8 cellular contexts compared by ENCODE assay signal in the genomic region with DNA sequence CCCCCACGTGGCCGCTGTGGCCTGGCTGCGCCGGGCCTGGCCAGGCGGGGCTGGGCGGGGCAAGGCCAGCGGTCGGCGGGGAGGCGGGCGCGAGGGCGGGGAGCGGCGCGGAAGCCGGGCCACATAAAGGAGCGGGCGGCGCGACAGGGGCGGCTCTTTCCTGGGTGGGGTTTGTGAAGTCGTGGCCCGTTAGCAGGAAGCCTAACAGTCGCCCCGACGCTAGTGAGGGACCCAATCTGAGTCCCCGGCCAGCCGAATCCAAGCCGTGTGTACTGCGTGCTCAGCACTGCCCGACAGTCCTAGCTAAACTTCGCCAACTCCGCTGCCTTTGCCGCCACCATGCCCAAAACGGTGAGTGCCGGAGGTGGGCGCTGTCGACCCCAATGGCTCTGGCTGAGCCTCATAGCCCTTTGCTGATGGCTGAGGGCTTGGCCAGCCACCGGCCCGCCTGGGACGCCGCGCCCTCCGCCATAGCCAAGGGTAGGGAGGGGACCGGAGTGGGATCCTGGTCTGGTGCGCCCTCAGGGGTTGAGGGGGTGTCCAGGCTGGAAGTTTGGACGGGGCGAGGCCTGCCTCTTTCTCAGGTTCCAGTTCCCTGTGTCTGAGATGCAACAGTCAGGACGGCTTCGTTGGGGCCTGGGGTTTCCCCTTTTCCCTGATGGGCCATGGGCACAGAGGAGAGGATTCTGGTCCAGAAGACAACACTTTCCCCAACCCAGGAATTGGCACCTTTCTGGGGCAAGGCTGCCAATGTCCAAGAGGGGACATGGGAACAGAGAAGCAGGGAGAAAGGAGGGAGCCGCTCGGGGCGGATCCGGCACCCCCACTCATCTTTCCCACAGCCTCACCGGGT. TPM values are rescaled to one million over a fixed set of nuclear protein-coding genes. Genes with fewer than 3 reads are reported as not detected.
DNase-seq lines count a peak whose midpoint lies in the region; ATAC-seq and TF ChIP-seq lines count a peak whose summit lies in the region.

A gene (plus strand): TSS at position 152 of the 853 bp plus-strand sequence. CDS start 188 bp downstream, at position 340.

- peaks cover 33% of the 10 kb centered on the region for H3K36me3 Mint-ChIP-seq in T-cell

- H3K4me1 ChIP-seq in adrenal gland (replicated peaks in 1 of 2) (peaks cover 0 to 32% of the 10 kb centered on the region in 2 donors), right cardiac atrium (ENCODE audit: control insufficient read depth, insufficient read depth, low read length) (peaks cover 2% of the 10 kb centered on the region)

- ATAC-seq in GM19438 (IDR thresholded peaks at IDR 0.05; ENCODE audit: low read depth, unreplicated experiment) (peak; percentile 80), HG03565 (IDR thresholded peaks at IDR 0.05; ENCODE audit: unreplicated experiment) (peak; percentile 55), T-cell (replicated peaks in 1 of 4) (peak; percentile 84 to 87 (median 86)), right cardiac atrium (peak; percentile 90 to 96), sciatic nerve (peak; percentile 91)

- TF ChIP-seq POLR2A in adrenal gland (IDR thresholded peaks at IDR 0.05) = peak; percentile 56 to 71

- peaks cover 4% of the 10 kb centered on the region for H3K27me3 ChIP-seq in adrenal gland
- no peaks in the 10 kb centered on the region for H3K27me3 ChIP-seq in right cardiac atrium (ENCODE audit: control insufficient read depth, insufficient read depth)
- peaks cover 23% of the 10 kb centered on the region for H3K27me3 ChIP-seq in WERI-Rb-1 (ENCODE audit: insufficient read depth, low read depth, severe bottlenecking)

- CTCF ChIA-PET in T-cell (lab: Charles Lee) = interaction anchor here in 1 of 2 donors (0.6 to 1.3 kb wide), 4 partner anchors 27 to 83 kb away, joined by 3 to 6 read pairs (median 4); no protein-coding TSS in a partner anchor

- H3K27ac ChIP-seq in C4-2B (peak within 1 kb of the TSS; percentile 69), adrenal gland (peak within 1 kb of the TSS; percentile 30 to 96 (median 88)), right cardiac atrium (ENCODE audit: low read length) (peak within 1 kb of the TSS; percentile 78), WERI-Rb-1 (no peak within 1 kb of the TSS)

- TF ChIP-seq CTCF in C4-2B (conservative IDR thresholded peaks at IDR 0.05) (no peak), adrenal gland (IDR thresholded peaks at IDR 0.05) (no peak), WERI-Rb-1 (IDR thresholded peaks at IDR 0.05; ENCODE audit: low read depth, low read length) (no peak)

- H3K4me1 Mint-ChIP-seq in T-cell = peaks cover 37 to 55% (median 49%) of the 10 kb centered on the region in 3 donors

- peaks cover 0 to 5% of the 10 kb centered on the region in 2 donors for H3K27me3 Mint-ChIP-seq in T-cell

- peak within 1 kb of the TSS; percentile 95 to 97 for H3K27ac Mint-ChIP-seq in T-cell

- H3K9me3 ChIP-seq in adrenal gland (replicated peaks in 1 of 3) = no peaks in the 10 kb centered on the region
- H3K9me3 ChIP-seq in right cardiac atrium (ENCODE audit: control insufficient read depth, low read length) = no peaks in the 10 kb centered on the region
- no peaks in the 10 kb centered on the region for H3K9me3 ChIP-seq in WERI-Rb-1 (ENCODE audit: severe bottlenecking)

- H3K9me3 Mint-ChIP-seq in T-cell = no peaks in the 10 kb centered on the region

- peak within 1 kb of the TSS; percentile 90 to 93 (median 93) for H3K4me3 Mint-ChIP-seq in T-cell

- 4 to 49% (median 35%) methylated on average over 5 to 56 of the region's 56 CpGs for WGBS in adrenal gland, 4 donors
- under 1% methylated on average over 56 of the region's 56 CpGs for WGBS in right cardiac atrium

- POLR2A ChIA-PET in T-cell (lab: Charles Lee) = interaction anchor here in 1 of 2 donors (0.6 kb wide), 1 partner anchor 71 kb away, joined by 7 read pairs; no protein-coding TSS in a partner anchor

- H3K36me3 ChIP-seq in adrenal gland (replicated peaks in 1 of 2) (no peaks in the 10 kb centered on the region), WERI-Rb-1 (no peaks in the 10 kb centered on the region)

- DNase-seq in T-cell = peak; percentile 39 to 77 (median 64)
- peak; percentile 65 to 81 (median 74) for DNase-seq in adrenal gland
- DNase-seq in right cardiac atrium = peak; percentile 86 to 93 (median 93)
- peak; percentile 87 for DNase-seq in sciatic nerve (ENCODE audit: low spot score)
- no peak for DNase-seq in WERI-Rb-1

- H3K4me3 ChIP-seq in adrenal gland = peak within 1 kb of the TSS in 3 of 4 donors; percentile 25 to 78 (median 37)
- peak within 1 kb of the TSS; percentile 54 for H3K4me3 ChIP-seq in right cardiac atrium (ENCODE audit: low read length)
- H3K4me3 ChIP-seq in WERI-Rb-1 (ENCODE audit: low read depth, low read length) = no peak within 1 kb of the TSS

- intact Hi-C loops in adrenal gland (cut with DNase I) = no loop called here
- intact Hi-C loops in right cardiac atrium (cut with DNase I) = loop anchor here in 3 of 4 donors (5.0 to 10.0 kb wide), 3 partner anchors 35 to 73 kb away; no protein-coding TSS in a partner anchor
- intact Hi-C loops in sciatic nerve (cut with DNase I) = no loop called here

RNA-seq across cellular contexts. Expression of the gene that starts here (rescaled TPM):
- total RNA-seq in T-cell (100 to 1,000 TPM; 324 to 383 (median 348) TPM), adrenal gland (100 to 1,000 TPM; 119 to 244 (median 193) TPM), right cardiac atrium (100 to 1,000 TPM; 111 to 201 (median 120) TPM), sciatic nerve (325 TPM)
- polyA plus RNA-seq in adrenal gland (100 to 1,000 TPM in 2 of 3 donors, 10 to 100 TPM in 1; 81.7 to 197 (median 119) TPM), right cardiac atrium (78.1 TPM)

Comparison
In these comparisons a context has a peak if more than half of its experiments do, and no peak if none do; other contexts are left out.
1. intact Hi-C loops: an anchor here in right cardiac atrium (5.0 to 10.0 kb wide); none called in adrenal gland and sciatic nerve.